ENCODE assay signal across 14 cellular contexts in the genomic region with DNA sequence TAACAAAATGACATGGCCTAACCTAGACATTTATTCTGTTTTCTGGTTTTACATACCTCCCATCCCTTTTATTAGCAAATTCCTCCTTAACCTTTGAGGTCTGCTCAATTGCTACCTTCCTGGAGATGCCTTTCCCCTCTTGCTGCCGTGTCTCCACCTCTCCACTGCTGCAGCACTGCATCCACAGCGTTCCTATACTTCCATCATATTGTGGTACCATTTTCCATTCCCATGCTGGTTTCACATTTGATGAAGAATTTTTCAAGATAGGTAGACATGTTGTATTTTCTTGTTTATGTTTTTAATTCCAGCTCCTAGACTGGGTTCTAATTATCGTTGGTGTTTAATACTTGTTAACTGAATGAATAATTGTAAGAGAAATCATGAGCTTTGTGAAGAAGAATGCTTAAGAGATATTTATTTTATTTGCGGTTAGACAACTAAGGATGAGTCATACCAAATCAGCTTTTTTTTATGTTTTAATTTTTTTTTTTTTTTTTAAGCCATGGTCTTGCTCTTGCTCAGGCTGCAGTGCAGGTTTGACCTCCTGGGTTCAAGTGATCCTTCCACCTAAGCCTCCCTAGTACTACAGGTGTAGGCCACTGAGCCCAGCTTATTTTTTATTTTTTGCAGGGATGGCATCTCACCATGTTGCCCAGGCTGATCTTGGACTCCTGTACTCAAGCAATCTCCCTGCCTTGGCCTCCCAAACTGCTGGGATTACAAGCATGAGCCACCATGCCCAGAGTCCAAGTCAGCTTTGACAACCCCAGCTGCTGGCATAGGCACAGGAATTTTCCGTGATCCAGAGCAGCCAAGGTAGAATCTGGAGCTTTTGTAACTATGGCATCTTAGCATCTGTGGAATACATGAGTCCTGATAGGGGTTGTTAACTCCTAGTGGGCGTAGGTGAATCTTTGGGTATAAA. TPM values are rescaled to one million over a fixed set of nuclear protein-coding genes. Genes with fewer than 3 reads are reported as not detected.
DNase-seq lines count a peak whose midpoint lies in the region; ATAC-seq and TF ChIP-seq lines count a peak whose summit lies in the region.
"Had no signal": no experiment of that assay in that cellular context is flagged by ENCODE, and none has a peak within 500 bp of the region (broad histone marks: within the 10 kb centered on the region; RNA-seq: fewer than 3 reads in every experiment).

No MANE protein-coding gene starts in this region.

- H3K4me3 ChIP-seq in choroid plexus epithelial cell (ENCODE audit: low read depth, low read length), result no peak overlapping the region
- H3K4me3 ChIP-seq: gastroesophageal sphincter, Peyer's patch, stomach had no signal

- peaks cover 6 to 8% of the 10 kb centered on the region in 2 donors for H3K36me3 Mint-ChIP-seq in activated naive CD4-positive, alpha-beta T cell treated with anti-CD3 and anti-CD28 coated beads, Interleukin-2, amount 50 U/mL, for 72 hours

- ATAC-seq in GM19463 (IDR thresholded peaks at IDR 0.05; ENCODE audit: unreplicated experiment) (no peak), GM19328 (IDR thresholded peaks at IDR 0.05; ENCODE audit: unreplicated experiment) (no peak)
- ATAC-seq in activated naive CD4-positive, alpha-beta T cell treated with anti-CD3 and anti-CD28 coated beads, Interleukin-2, amount 50 U/mL, for 72 hours, result no peak
- ATAC-seq: gastroesophageal sphincter had no signal

- H3K9me3 Mint-ChIP-seq in activated naive CD4-positive, alpha-beta T cell treated with anti-CD3 and anti-CD28 coated beads, Interleukin-2, amount 50 U/mL, for 72 hours, result peaks cover 3 to 13% of the 10 kb centered on the region in 2 donors

- no peak overlapping the region for H3K27ac Mint-ChIP-seq in activated naive CD4-positive, alpha-beta T cell treated with anti-CD3 and anti-CD28 coated beads, Interleukin-2, amount 50 U/mL, for 72 hours
- H3K27ac Mint-ChIP-seq: activated CD4-positive, alpha-beta memory T cell treated with anti-CD3 and anti-CD28 coated beads for 36 hours had no signal

- in situ Hi-C loops in Caki2 (cut with HindIII; ENCODE audit: low pct_unique_long_range_greater_than_20kb, low sequenced_read_pairs), result no loop called here

- no peak for TF ChIP-seq CTCF in choroid plexus epithelial cell (conservative IDR thresholded peaks at IDR 0.05; ENCODE audit: low read depth, low read length)

- DNase-seq in Caki2 (ENCODE audit: low read depth) (peak; percentile 78), NCI-H226 (peak; percentile 34), choroid plexus epithelial cell (ENCODE audit: low read depth) (peak; percentile 58), myocyte (ENCODE audit: low read depth) (peak; percentile 41), inferior parietal cortex (ENCODE audit: extremely low spot score) (no peak)
- no peak for DNase-seq in activated naive CD4-positive, alpha-beta T cell treated with anti-CD3 and anti-CD28 coated beads, Interleukin-2, amount 50 U/mL, for 72 hours (ENCODE audit: low spot score in 2 of 2)
- DNase-seq: activated CD4-positive, alpha-beta memory T cell treated with anti-CD3 and anti-CD28 coated beads for 36 hours; Peyer's patch; retina; stomach had no signal

RNA-seq across cellular contexts. Expression of gene ATP6V1G3, which starts 44.0 kb away (rescaled TPM):
- not detected in 2 replicates for total RNA-seq in Caki2 (2014; rRNA removed; shearing (Covaris generic); ENCODE audit: low replicate concordance)
- not detected in 2 replicates for total RNA-seq in myocyte
- 1.9 TPM for polyA plus RNA-seq in myocyte (2012)
- under 1 TPM in 1 of 2 donors, not detected in 1; 0.56 TPM for total RNA-seq in activated naive CD4-positive, alpha-beta T cell treated with anti-CD3 and anti-CD28 coated beads, Interleukin-2, amount 50 U/mL, for 72 hours
- total RNA-seq: activated CD4-positive, alpha-beta memory T cell treated with anti-CD3 and anti-CD28 coated beads for 36 hours; gastroesophageal sphincter; kidney epithelial cell; Peyer's patch; stomach had no signal
- polyA plus RNA-seq: stomach had no signal

Comparison
In these comparisons a context has a peak if more than half of its experiments do, and no peak if none do; other contexts are left out.
1. DNase-seq: peak in Caki2 (single experiment), NCI-H226 (single experiment), choroid plexus epithelial cell (single experiment) and myocyte (single experiment); none in inferior parietal cortex (single experiment) and activated naive CD4-positive, alpha-beta T cell treated with anti-CD3 and anti-CD28 coated beads, Interleukin-2, amount 50 U/mL, for 72 hours (0 of 2).